Comparison of ENCODE assay signal across 1 cellular context in genomic region chr2:159119652-159120257, GRCh38.
TF ChIP-seq lines count a peak whose summit lies in the region.

No MANE protein-coding gene starts in this region.

TF ChIP-seq in K562, 482 proteins besides CTCF, POLR2A, EP300 and RAD21 (continued from another document and continues in another):
- peak; percentile 77 for TF ChIP-seq MGA (IDR thresholded peaks at IDR 0.05)
- no peak for TF ChIP-seq SRSF3 (IDR thresholded peaks at IDR 0.05; ENCODE audit: insufficient read depth, low read length)
- TF ChIP-seq POLR2AphosphoS2 (IDR thresholded peaks at IDR 0.05; ENCODE audit: low read length), result no peak
- TF ChIP-seq TCFL5 (CRISPR knock-in tag; conservative IDR thresholded peaks at IDR 0.05), result no peak
- TF ChIP-seq KAT8 (IDR thresholded peaks at IDR 0.05; ENCODE audit: low read depth), result no peak
- TF ChIP-seq MYC (IDR thresholded peaks at IDR 0.05; ENCODE audit: low read depth, low read length), result peak; percentile 70
- TF ChIP-seq MYC (CRISPR knock-in tag; IDR thresholded peaks at IDR 0.05; ENCODE audit: borderline replicate concordance, low read depth), result no peak
- no peak for TF ChIP-seq TCF7 (IDR thresholded peaks at IDR 0.05; ENCODE audit: borderline replicate concordance)
- no peak for TF ChIP-seq ZNF217 (CRISPR knock-in tag; IDR thresholded peaks at IDR 0.05)
- no peak for TF ChIP-seq CBX3 (IDR thresholded peaks at IDR 0.05; ENCODE audit: borderline replicate concordance in 1 of 2, low read length in 2 of 2)
- 0 out of 2 replicates have a peak, but pooled peaks have one; percentile 63 for TF ChIP-seq CREB3 (tag; conservative IDR thresholded peaks at IDR 0.05; ENCODE audit: low read depth)
- no peak for TF ChIP-seq ZNF212 (CRISPR knock-in tag; IDR thresholded peaks at IDR 0.05)
- TF ChIP-seq THRAP3 (IDR thresholded peaks at IDR 0.05; ENCODE audit: borderline replicate concordance), result no peak
- no peak for TF ChIP-seq ETS1 (conservative IDR thresholded peaks at IDR 0.05; ENCODE audit: control insufficient read depth, low read depth, low read length)
- no peak for TF ChIP-seq ZNF347 (CRISPR knock-in tag; IDR thresholded peaks at IDR 0.05; ENCODE audit: low read depth)
- no peak for TF ChIP-seq ZBTB33 (CRISPR knock-in tag; IDR thresholded peaks at IDR 0.05)
- TF ChIP-seq MXI1 (IDR thresholded peaks at IDR 0.05; ENCODE audit: low read depth, low read length), result no peak
- TF ChIP-seq ZNF398 (CRISPR knock-in tag; IDR thresholded peaks at IDR 0.05), result no peak
- peak; percentile 20; the same call in 1 of the 2 replicates for TF ChIP-seq SMARCA4 (IDR thresholded peaks at IDR 0.05)
- TF ChIP-seq ATF7 (IDR thresholded peaks at IDR 0.05), result peak; percentile 91
- no peak for TF ChIP-seq NR2C2 (CRISPR knock-in tag; IDR thresholded peaks at IDR 0.05)
- peak; percentile 85 for TF ChIP-seq NR2C2 (tag; IDR thresholded peaks at IDR 0.05)
- TF ChIP-seq ZNF124 (CRISPR knock-in tag; IDR thresholded peaks at IDR 0.05), result no peak
- TF ChIP-seq POU5F1 (IDR thresholded peaks at IDR 0.05; ENCODE audit: borderline replicate concordance, low read depth, low read length, partially characterized antibody), result no peak
- TF ChIP-seq ZNF584 (CRISPR knock-in tag; IDR thresholded peaks at IDR 0.05; ENCODE audit: low read depth), result peak; percentile 65
- no peak for TF ChIP-seq EZH2 (IDR thresholded peaks at IDR 0.05; ENCODE audit: borderline replicate concordance, low read depth, low read length)
- TF ChIP-seq NUFIP1 (IDR thresholded peaks at IDR 0.05; ENCODE audit: partially characterized antibody), result no peak
- peak; percentile 44; the same call in 1 of the 2 replicates for TF ChIP-seq RREB1 (CRISPR knock-in tag; IDR thresholded peaks at IDR 0.05)
- no peak for TF ChIP-seq E2F8 (IDR thresholded peaks at IDR 0.05; ENCODE audit: low read depth, partially characterized antibody)
